In genomic region chr2:20593072-20594034, GRCh38 we compare ENCODE assay signal across 8 cellular contexts. TPM values are rescaled to one million over a fixed set of nuclear protein-coding genes. Genes with fewer than 3 reads are reported as not detected.
A peak's percentile ranks its signal among the peaks of the same experiment; 100 is the strongest.
DNase-seq lines count a peak whose midpoint lies in the region; ATAC-seq and TF ChIP-seq lines count a peak whose summit lies in the region.

No MANE protein-coding gene starts in this region.

- intact Hi-C loops in activated naive CD4-positive, alpha-beta T cell treated with anti-CD3 and anti-CD28 coated beads for 36 hours (cut with micrococcal nuclease): no loop called here
- intact Hi-C loops in aorta (cut with DNase I): no loop called here

- ATAC-seq in memory B cell (ENCODE audit: low read depth): no peak
- no peak for ATAC-seq in aorta (ENCODE audit: low FRiP score)
- no peak for ATAC-seq in GM18909 (IDR thresholded peaks at IDR 0.05; ENCODE audit: poor library complexity, unreplicated experiment)
- ATAC-seq in HG02798 (IDR thresholded peaks at IDR 0.05; ENCODE audit: poor library complexity, unreplicated experiment): no peak
- ATAC-seq in GM19328 (IDR thresholded peaks at IDR 0.05; ENCODE audit: unreplicated experiment): no peak

- H3K4me1 Mint-ChIP-seq in activated naive CD4-positive, alpha-beta T cell treated with anti-CD3 and anti-CD28 coated beads, Interleukin-2, amount 10 ng/mL, durations not matched to agents 7 days and 5 days: no peaks in the 10 kb centered on the region
- H3K4me1 Mint-ChIP-seq in activated naive CD4-positive, alpha-beta T cell treated with anti-CD3 and anti-CD28 coated beads for 36 hours (ENCODE audit: low read depth): no peaks in the 10 kb centered on the region
- H3K4me1 Mint-ChIP-seq in memory B cell: peaks cover 29% of the 10 kb centered on the region

- H3K27me3 Mint-ChIP-seq in activated naive CD4-positive, alpha-beta T cell treated with anti-CD3 and anti-CD28 coated beads, Interleukin-2, amount 10 ng/mL, durations not matched to agents 7 days and 5 days: peaks cover 17% of the 10 kb centered on the region
- H3K27me3 Mint-ChIP-seq in activated naive CD4-positive, alpha-beta T cell treated with anti-CD3 and anti-CD28 coated beads for 36 hours (ENCODE audit: low read depth): no peaks in the 10 kb centered on the region
- peaks cover 21% of the 10 kb centered on the region for H3K27me3 Mint-ChIP-seq in memory B cell

- H3K4me3 ChIP-seq in coronary artery: no peak overlapping the region
- no peak overlapping the region for H3K4me3 ChIP-seq in aorta (ENCODE audit: low read length in 2 of 2)

- WGBS in aorta, 2 donors: 75 to 76% methylated on average over 17 to 18 of the region's 18 CpGs

- no peak overlapping the region for H3K27ac Mint-ChIP-seq in activated naive CD4-positive, alpha-beta T cell treated with anti-CD3 and anti-CD28 coated beads, Interleukin-2, amount 10 ng/mL, durations not matched to agents 7 days and 5 days
- no peak overlapping the region for H3K27ac Mint-ChIP-seq in activated naive CD4-positive, alpha-beta T cell treated with anti-CD3 and anti-CD28 coated beads for 36 hours
- peak overlapping the region; percentile 82 for H3K27ac Mint-ChIP-seq in memory B cell

- H3K27ac ChIP-seq in coronary artery (peak overlapping the region; percentile 49 to 86), aorta (ENCODE audit: low read depth in 1 of 2, low read length in 2 of 2) (no peak overlapping the region)

- no peaks in the 10 kb centered on the region for H3K9me3 Mint-ChIP-seq in activated naive CD4-positive, alpha-beta T cell treated with anti-CD3 and anti-CD28 coated beads, Interleukin-2, amount 10 ng/mL, durations not matched to agents 7 days and 5 days
- no peaks in the 10 kb centered on the region for H3K9me3 Mint-ChIP-seq in activated naive CD4-positive, alpha-beta T cell treated with anti-CD3 and anti-CD28 coated beads for 36 hours
- H3K9me3 Mint-ChIP-seq in memory B cell: no peaks in the 10 kb centered on the region

- H3K36me3 ChIP-seq in aorta (ENCODE audit: control insufficient read depth in 1 of 2, insufficient read depth in 2 of 2, low read length in 1 of 2): no peaks in the 10 kb centered on the region

- peaks cover 0 to 4% of the 10 kb centered on the region in 2 donors for H3K4me1 ChIP-seq in aorta (ENCODE audit: control insufficient read depth in 1 of 2, insufficient read depth in 2 of 2, low read length in 2 of 2)

- H3K4me3 Mint-ChIP-seq in activated naive CD4-positive, alpha-beta T cell treated with anti-CD3 and anti-CD28 coated beads, Interleukin-2, amount 10 ng/mL, durations not matched to agents 7 days and 5 days: no peak overlapping the region
- H3K4me3 Mint-ChIP-seq in activated naive CD4-positive, alpha-beta T cell treated with anti-CD3 and anti-CD28 coated beads for 36 hours: no peak overlapping the region
- peak overlapping the region; percentile 54 for H3K4me3 Mint-ChIP-seq in memory B cell

- no peaks in the 10 kb centered on the region for H3K27me3 ChIP-seq in aorta (ENCODE audit: control insufficient read depth in 1 of 2, insufficient read depth in 2 of 2, low read length in 1 of 2)

- CTCF ChIA-PET in activated naive CD4-positive, alpha-beta T cell treated with anti-CD3 and anti-CD28 coated beads, Interleukin-2, amount 10 ng/mL, durations not matched to agents 7 days and 5 days (lab: Charles Lee): no interaction called here
- CTCF ChIA-PET in activated naive CD4-positive, alpha-beta T cell treated with anti-CD3 and anti-CD28 coated beads for 36 hours (lab: Charles Lee): interaction anchor here (0.9 kb wide), 1 partner anchor 17 kb away, joined by 3 read pairs; no protein-coding TSS in a partner anchor

- no peaks in the 10 kb centered on the region for H3K36me3 Mint-ChIP-seq in activated naive CD4-positive, alpha-beta T cell treated with anti-CD3 and anti-CD28 coated beads, Interleukin-2, amount 10 ng/mL, durations not matched to agents 7 days and 5 days
- no peaks in the 10 kb centered on the region for H3K36me3 Mint-ChIP-seq in activated naive CD4-positive, alpha-beta T cell treated with anti-CD3 and anti-CD28 coated beads for 36 hours (ENCODE audit: low read depth)
- H3K36me3 Mint-ChIP-seq in memory B cell: peaks cover 8% of the 10 kb centered on the region

- H3K9me3 ChIP-seq in aorta (ENCODE audit: control insufficient read depth, low read length): no peaks in the 10 kb centered on the region

- TF ChIP-seq CTCF in coronary artery (IDR thresholded peaks at IDR 0.05): no peak

- peak; percentile 18 for DNase-seq in activated naive CD4-positive, alpha-beta T cell treated with anti-CD3 and anti-CD28 coated beads, Interleukin-2, amount 10 ng/mL, durations not matched to agents 7 days and 5 days
- DNase-seq in activated naive CD4-positive, alpha-beta T cell treated with anti-CD3 and anti-CD28 coated beads for 36 hours: no peak
- DNase-seq in coronary artery (ENCODE audit: low spot score) (peak; percentile 87), memory B cell (ENCODE audit: low spot score in 2 of 2) (no peak), aorta (peak; percentile 84 to 85)

RNA-seq across cellular contexts. Expression of gene HS1BP3, which starts 57.5 kb away (rescaled TPM):
- total RNA-seq in activated naive CD4-positive, alpha-beta T cell treated with anti-CD3 and anti-CD28 coated beads for 36 hours: 1 to 10 TPM; 6.0 to 6.1 TPM
- 10 to 100 TPM; 34.8 to 42.3 TPM for total RNA-seq in aorta
- 10 to 100 TPM; 27.5 to 33.6 TPM for polyA plus RNA-seq in aorta

Comparison
In these comparisons a context has a peak if more than half of its experiments do, and no peak if none do; other contexts are left out.
1. DNase-seq: peak in activated naive CD4-positive, alpha-beta T cell treated with anti-CD3 and anti-CD28 coated beads, Interleukin-2, amount 10 ng/mL, durations not matched to agents 7 days and 5 days (single experiment), coronary artery (single experiment) and aorta (2 of 2); none in activated naive CD4-positive, alpha-beta T cell treated with anti-CD3 and anti-CD28 coated beads for 36 hours (single experiment) and memory B cell (0 of 2).
2. H3K27ac ChIP-seq: peak in coronary artery (2 of 2); none in aorta (0 of 2).
3. RNA of gene HS1BP3, which starts 57.5 kb away (total RNA-seq): 34.8 to 42.3 TPM in aorta; 6.0 to 6.1 TPM in activated naive CD4-positive, alpha-beta T cell treated with anti-CD3 and anti-CD28 coated beads for 36 hours; every median in the first group is over 4 times any median in the second.